13 cellular contexts compared by ENCODE assay signal in genomic region chr4:122658818-122659295, GRCh38. TPM values are rescaled to one million over a fixed set of nuclear protein-coding genes. Genes with fewer than 3 reads are reported as not detected.
DNase-seq lines count a peak whose midpoint lies in the region; ATAC-seq and TF ChIP-seq lines count a peak whose summit lies in the region.
"Had no signal": no experiment of that assay in that cellular context is flagged by ENCODE, and none has a peak within 500 bp of the region (broad histone marks: within the 10 kb centered on the region; RNA-seq: fewer than 3 reads in every experiment).

No MANE protein-coding gene starts in this region.

- no peak for DNase-seq in natural killer cell treated with Interleukin-12 subunit alpha and Interleukin-12 subunit beta and Interleukin-15 and Interleukin-18, amount 100 ng/mL, for 72 hours (ENCODE audit: low spot score)
- DNase-seq in natural killer cell (no peak), occipital lobe (lab: John Stamatoyannopoulos, UW) (no peak), uterus (no peak), midbrain (lab: John Stamatoyannopoulos, UW) (no peak), foreskin melanocyte (no peak)
- DNase-seq: heart right ventricle, mucosa of descending colon, NCI-H1436 treated with DMSO at 0.1 percent for 48 hours, T-helper 9 cell had no signal

- peak overlapping the region; percentile 75 to 76 for H3K27ac Mint-ChIP-seq in natural killer cell treated with Interleukin-12 subunit alpha and Interleukin-12 subunit beta and Interleukin-15 and Interleukin-18, amount 100 ng/mL, for 72 hours
- no peak overlapping the region for H3K27ac Mint-ChIP-seq in natural killer cell

- H3K27me3 ChIP-seq in uterus = no peaks in the 10 kb centered on the region
- H3K27me3 ChIP-seq: heart right ventricle had no signal

- H3K9me3 Mint-ChIP-seq in natural killer cell treated with Interleukin-12 subunit alpha and Interleukin-12 subunit beta and Interleukin-15 and Interleukin-18, amount 100 ng/mL, for 72 hours = peaks cover 3% of the 10 kb centered on the region
- H3K9me3 Mint-ChIP-seq in natural killer cell = peaks cover 2 to 5% of the 10 kb centered on the region in 2 donors

- H3K4me1 Mint-ChIP-seq in natural killer cell treated with Interleukin-12 subunit alpha and Interleukin-12 subunit beta and Interleukin-15 and Interleukin-18, amount 100 ng/mL, for 72 hours (ENCODE audit: low read depth in 2 of 2) = peaks cover 0 to 19% of the 10 kb centered on the region in 2 donors
- no peaks in the 10 kb centered on the region for H3K4me1 Mint-ChIP-seq in natural killer cell

- no peak overlapping the region for H3K4me3 ChIP-seq in uterus
- H3K4me3 ChIP-seq: heart right ventricle, mucosa of descending colon had no signal

- intact Hi-C loops in natural killer cell (cut with micrococcal nuclease) = no loop called here
- intact Hi-C loops in uterus (cut with DNase I; ENCODE audit: low total_unique reads) = no loop called here

- peaks cover 6 to 14% of the 10 kb centered on the region in 2 donors for H3K27me3 Mint-ChIP-seq in natural killer cell treated with Interleukin-12 subunit alpha and Interleukin-12 subunit beta and Interleukin-15 and Interleukin-18, amount 100 ng/mL, for 72 hours
- peaks cover 6 to 7% of the 10 kb centered on the region in 2 donors for H3K27me3 Mint-ChIP-seq in natural killer cell (ENCODE audit: low read depth in 2 of 2)

- H3K36me3 ChIP-seq in uterus = no peaks in the 10 kb centered on the region
- H3K36me3 ChIP-seq: heart right ventricle had no signal

- no peaks in the 10 kb centered on the region for H3K4me1 ChIP-seq in uterus
- H3K4me1 ChIP-seq: heart right ventricle had no signal

- TF ChIP-seq CTCF in natural killer cell (IDR thresholded peaks at IDR 0.05) = no peak
- TF ChIP-seq CTCF in uterus (IDR thresholded peaks at IDR 0.05) = no peak

- peak overlapping the region; percentile 48 for H3K4me3 Mint-ChIP-seq in natural killer cell treated with Interleukin-12 subunit alpha and Interleukin-12 subunit beta and Interleukin-15 and Interleukin-18, amount 100 ng/mL, for 72 hours
- no peak overlapping the region for H3K4me3 Mint-ChIP-seq in natural killer cell

- H3K36me3 Mint-ChIP-seq in natural killer cell treated with Interleukin-12 subunit alpha and Interleukin-12 subunit beta and Interleukin-15 and Interleukin-18, amount 100 ng/mL, for 72 hours = no peaks in the 10 kb centered on the region
- no peaks in the 10 kb centered on the region for H3K36me3 Mint-ChIP-seq in natural killer cell

- ATAC-seq in natural killer cell treated with Interleukin-12 subunit alpha and Interleukin-12 subunit beta and Interleukin-15 and Interleukin-18, amount 100 ng/mL, for 72 hours = peak in 1 of 2 donors; percentile 71
- no peak for ATAC-seq in natural killer cell
- ATAC-seq in HG02571 (IDR thresholded peaks at IDR 0.05; ENCODE audit: unreplicated experiment) = peak; percentile 82
- peak; percentile 95 for ATAC-seq in HG03442 (IDR thresholded peaks at IDR 0.05; ENCODE audit: unreplicated experiment)
- ATAC-seq: heart right ventricle, mucosa of descending colon had no signal

- no peak for TF ChIP-seq POLR2A in uterus (IDR thresholded peaks at IDR 0.05)

- H3K9me3 ChIP-seq in uterus = no peaks in the 10 kb centered on the region
- H3K9me3 ChIP-seq: mucosa of descending colon had no signal

- no peak overlapping the region for H3K27ac ChIP-seq in uterus
- H3K27ac ChIP-seq: heart right ventricle, HL-60 had no signal

RNA-seq across cellular contexts. Expression of gene IL21, which starts 38.0 kb away (rescaled TPM):
- 1 to 10 TPM in 1 of 2 donors, under 1 TPM in 1; 0.50 to 1.7 TPM for total RNA-seq in natural killer cell treated with Interleukin-12 subunit alpha and Interleukin-12 subunit beta and Interleukin-15 and Interleukin-18, amount 100 ng/mL, for 72 hours
- total RNA-seq in natural killer cell = not detected
- total RNA-seq in occipital lobe = not detected
- total RNA-seq in uterus = not detected
- total RNA-seq: heart right ventricle, mucosa of descending colon had no signal

Comparison
In these comparisons a context has a peak if more than half of its experiments do, and no peak if none do; other contexts are left out.
1. H3K27ac Mint-ChIP-seq: peak in natural killer cell treated with Interleukin-12 subunit alpha and Interleukin-12 subunit beta and Interleukin-15 and Interleukin-18, amount 100 ng/mL, for 72 hours (2 of 2); none in natural killer cell (0 of 2).
2. ATAC-seq: peak in HG02571 (single experiment) and HG03442 (single experiment); none in natural killer cell (0 of 3).